In the genomic region with DNA sequence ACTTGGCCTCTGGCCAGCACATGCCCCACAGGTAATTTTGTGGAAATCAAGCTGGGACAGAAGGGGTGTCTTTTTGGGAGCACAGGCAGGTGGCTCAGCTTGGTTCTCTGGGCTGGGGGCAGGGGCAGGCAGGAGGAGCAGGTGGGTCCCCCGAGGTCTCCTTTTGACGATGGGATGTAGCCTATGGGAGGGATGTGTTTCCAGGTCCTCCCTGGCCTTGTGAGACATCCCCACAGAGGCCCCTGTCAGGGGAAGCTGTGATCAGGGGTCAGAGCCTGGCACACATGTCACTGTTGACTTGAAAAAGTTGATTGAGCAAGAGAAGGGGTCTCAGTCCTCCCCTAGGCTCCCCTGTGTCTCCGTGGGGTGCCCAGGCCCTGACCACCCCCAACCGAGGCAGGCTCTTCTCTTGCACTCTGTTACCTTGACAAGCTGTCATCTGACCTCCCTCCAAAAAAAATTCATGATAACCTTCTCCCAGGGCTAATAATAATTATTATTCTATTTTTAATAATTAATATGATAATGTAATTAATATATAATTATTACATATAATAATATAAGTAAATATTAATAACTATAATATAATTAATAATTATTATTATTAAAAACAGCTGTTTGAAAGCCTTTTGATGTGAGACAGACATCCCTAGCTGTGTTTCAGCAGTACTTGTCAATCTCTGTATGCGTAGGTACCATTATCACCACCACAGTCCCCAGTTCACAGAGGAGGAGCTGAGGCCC, we compare ENCODE assay signal across 14 cellular contexts.
"Had no signal": no experiment of that assay in that cellular context is flagged by ENCODE, and none has a peak within 500 bp of the region (broad histone marks: within the 10 kb centered on the region; RNA-seq: fewer than 3 reads in every experiment).

No MANE protein-coding gene starts in this region.

- H3K4me3 ChIP-seq: testis had no signal

- H3K9me3 ChIP-seq: testis had no signal

- H3K27me3 Mint-ChIP-seq: dendritic cell treated with granulocyte-macrophage colony-stimulating factor and Interleukin-4, amounts not matched to agents 40 ng/mL and 50 ng/mL, for 4 days; stimulated activated naive CD8-positive, alpha-beta T cell treated with anti-CD3 and anti-CD28 coated beads, Interleukin-15, Interleukin-2, amounts not matched to agents 100 ng/mL and 50 ng/mL, for 24 hours had no signal

- H3K27me3 ChIP-seq: testis had no signal

- ATAC-seq: activated T-cell treated with anti-CD3 and anti-CD28 coated beads, Interleukin-2, amount 50 U/mL, for 4 hours had no signal

- H3K4me3 Mint-ChIP-seq: activated T-cell treated with anti-CD3 and anti-CD28 coated beads, Interleukin-2, amount 50 U/mL, for 4 hours; dendritic cell treated with granulocyte-macrophage colony-stimulating factor and Interleukin-4, amounts not matched to agents 40 ng/mL and 50 ng/mL, for 4 days; endodermal cell; stimulated activated naive CD8-positive, alpha-beta T cell treated with anti-CD3 and anti-CD28 coated beads, Interleukin-15, Interleukin-2, amounts not matched to agents 100 ng/mL and 50 ng/mL, for 24 hours had no signal

- H3K4me1 ChIP-seq: testis had no signal

- H3K27ac ChIP-seq: parathyroid adenoma, testis had no signal

- DNase-seq: activated CD4-positive, alpha-beta T cell treated with anti-CD3 and anti-CD28 coated beads for 1 hour; activated T-cell treated with anti-CD3 and anti-CD28 coated beads, Interleukin-2, amount 50 U/mL, for 4 hours; cerebellar nuclear complex; endodermal cell; erythroblast; hippocampal formation; mesendoderm; stimulated activated CD4-positive, alpha-beta T cell treated with anti-CD3 and anti-CD28 coated beads, Interleukin-4, amount 100 ng/mL, for 1 hour; stimulated activated CD8-positive, alpha-beta memory T cell treated with anti-CD3 and anti-CD28 coated beads, Interleukin-4, amount 100 ng/mL, for 48 hours; T-helper 9 cell; testis had no signal

- H3K27ac Mint-ChIP-seq: dendritic cell treated with granulocyte-macrophage colony-stimulating factor and Interleukin-4, amounts not matched to agents 40 ng/mL and 50 ng/mL, for 4 days; endodermal cell; stimulated activated naive CD8-positive, alpha-beta T cell treated with anti-CD3 and anti-CD28 coated beads, Interleukin-15, Interleukin-2, amounts not matched to agents 100 ng/mL and 50 ng/mL, for 24 hours had no signal

- H3K9me3 Mint-ChIP-seq: activated T-cell treated with anti-CD3 and anti-CD28 coated beads, Interleukin-2, amount 50 U/mL, for 4 hours; dendritic cell treated with granulocyte-macrophage colony-stimulating factor and Interleukin-4, amounts not matched to agents 40 ng/mL and 50 ng/mL, for 4 days; endodermal cell; stimulated activated naive CD8-positive, alpha-beta T cell treated with anti-CD3 and anti-CD28 coated beads, Interleukin-15, Interleukin-2, amounts not matched to agents 100 ng/mL and 50 ng/mL, for 24 hours had no signal
